7 cellular contexts compared by ENCODE assay signal in the genomic region with DNA sequence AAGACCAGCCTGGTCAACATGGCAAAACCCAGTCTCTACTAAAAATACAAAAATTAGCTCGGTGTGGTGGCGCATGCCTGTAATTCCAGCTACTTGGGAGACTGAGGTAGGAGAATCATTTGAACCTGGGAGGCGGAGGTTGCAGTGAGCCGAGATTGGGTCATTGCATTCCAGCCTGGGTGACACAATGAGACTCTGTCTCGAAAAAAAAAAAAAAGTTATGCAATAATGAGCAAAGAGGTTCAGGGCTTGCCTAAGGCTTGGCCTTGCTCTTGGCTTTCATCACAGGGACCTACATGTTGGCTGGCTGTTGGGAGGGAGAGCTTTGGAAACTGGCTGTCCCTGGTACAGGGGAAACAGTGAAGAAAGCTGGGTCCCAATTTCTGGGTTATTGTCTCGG. TPM values are rescaled to one million over a fixed set of nuclear protein-coding genes. Genes with fewer than 3 reads are reported as not detected.
A peak's percentile ranks its signal among the peaks of the same experiment; 100 is the strongest.
DNase-seq lines count a peak whose midpoint lies in the region; TF ChIP-seq lines count a peak whose summit lies in the region.
"Not testable (repeated sequence)": the region's sequence is repeated elsewhere in the genome, so short reads cannot be mapped to it uniquely, and the experiment has no call there.

No MANE protein-coding gene starts in this region.

- H2AK5ac ChIP-seq in trophoblast cell (ENCODE audit: low read length): not testable (repeated sequence)

- not testable (repeated sequence) for H3K79me1 ChIP-seq in trophoblast cell (ENCODE audit: low read length)

- H2BK12ac ChIP-seq in trophoblast cell (ENCODE audit: low read length): not testable (repeated sequence)

- not testable (repeated sequence) for TF ChIP-seq POLR2A in breast epithelium (IDR thresholded peaks at IDR 0.05)

- H2BK5ac ChIP-seq in trophoblast cell (ENCODE audit: low read depth, low read length, poor library complexity): not testable (repeated sequence)

- not testable (repeated sequence) for H3K14ac ChIP-seq in trophoblast cell (ENCODE audit: low read length)

- H4K91ac ChIP-seq in trophoblast cell (ENCODE audit: low read depth, low read length): not testable (repeated sequence)

- TF ChIP-seq EP300 in Ishikawa (IDR thresholded peaks at IDR 0.05; ENCODE audit: borderline replicate concordance): not testable (repeated sequence)

- not testable (repeated sequence) for H4K20me1 ChIP-seq in BLaER1 treated with 17β-estradiol and CSF1 and Interleukin-3, amounts not matched to agents 10 nM and 100 nM; hepatocyte (ENCODE audit: insufficient read depth, poor library complexity, severe bottlenecking)

- not testable (repeated sequence) for H3K4me3 ChIP-seq in BLaER1 treated with 17β-estradiol and CSF1 and Interleukin-3, amounts not matched to agents 10 nM and 100 nM; breast epithelium; hepatocyte; trophoblast cell (ENCODE audit: low read depth, low read length)

- not testable (repeated sequence) for H4K8ac ChIP-seq in trophoblast cell (ENCODE audit: low read depth, low read length)

- not testable (repeated sequence) for H3K9me2 ChIP-seq in hepatocyte (replicated peaks; ENCODE audit: insufficient read depth)

- peaks cover 0 to 20% (median 0%) of the 10 kb centered on the region in 11 experiments; a peak in 9 of 22 replicates for H3K36me3 ChIP-seq in BLaER1 treated with 17β-estradiol and CSF1 and Interleukin-3, amounts not matched to agents 10 nM and 100 nM
- not testable (repeated sequence) for H3K36me3 ChIP-seq in breast epithelium; hepatocyte (replicated peaks; ENCODE audit: insufficient read depth, low read depth); trophoblast cell (ENCODE audit: control insufficient read depth in 1 of 2, insufficient read depth in 2 of 2, low read length in 2 of 2)

- H2BK120ac ChIP-seq in trophoblast cell (ENCODE audit: insufficient read depth, low read length, poor library complexity): not testable (repeated sequence)

- H4K12ac ChIP-seq in trophoblast cell (ENCODE audit: low read depth, low read length): not testable (repeated sequence)

- H3K79me2 ChIP-seq in hepatocyte; trophoblast cell (ENCODE audit: control insufficient read depth, insufficient read depth, low read length, poor library complexity): not testable (repeated sequence)

- DNase-seq in SIG-M5 (lab: John Stamatoyannopoulos, UW) (peak; percentile 83), breast epithelium (ENCODE audit: low spot score in 2 of 2) (peak in 1 of 2 donors; percentile 74), fibroblast of peridontal ligament (ENCODE audit: extremely low read depth) (peak; percentile 55), hepatocyte (ENCODE audit: low spot score) (peak; percentile 40), trophoblast cell (peak; percentile 82 to 94)

- not testable (repeated sequence) for TF ChIP-seq RAD21 in Ishikawa (IDR thresholded peaks at IDR 0.05; ENCODE audit: low read depth)

- not testable (repeated sequence) for H3K18ac ChIP-seq in trophoblast cell (ENCODE audit: low read length)

- peaks cover 50 to 75% (median 66%) of the 10 kb centered on the region in 10 experiments for H3K4me1 ChIP-seq in BLaER1 treated with 17β-estradiol and CSF1 and Interleukin-3, amounts not matched to agents 10 nM and 100 nM
- H3K4me1 ChIP-seq in breast epithelium; hepatocyte (ENCODE audit: insufficient read depth); trophoblast cell (ENCODE audit: control insufficient read depth in 1 of 2, insufficient read depth in 2 of 2, low read length in 2 of 2): not testable (repeated sequence)

- peak overlapping the region; percentile 68 to 82 (median 75); a peak in 21 of 22 replicates for H3K4me2 ChIP-seq in BLaER1 treated with 17β-estradiol and CSF1 and Interleukin-3, amounts not matched to agents 10 nM and 100 nM
- H3K4me2 ChIP-seq in hepatocyte; trophoblast cell (ENCODE audit: low read length): not testable (repeated sequence)

- H3K23ac ChIP-seq in trophoblast cell (ENCODE audit: low read length): not testable (repeated sequence)

- not testable (repeated sequence) for H3K27me3 ChIP-seq in BLaER1 treated with 17β-estradiol and CSF1 and Interleukin-3, amounts not matched to agents 10 nM and 100 nM; breast epithelium; hepatocyte; trophoblast cell (ENCODE audit: insufficient read depth, low read length)

- not testable (repeated sequence) for H3K4ac ChIP-seq in trophoblast cell (ENCODE audit: low read depth, low read length)

- intact Hi-C loops in breast epithelium (cut with DNase I; ENCODE audit: low total_unique reads): not testable (repeated sequence)

- not testable (repeated sequence) for TF ChIP-seq CTCF in breast epithelium (IDR thresholded peaks at IDR 0.05); hepatocyte (IDR thresholded peaks at IDR 0.05; ENCODE audit: poor library complexity)

- peak overlapping the region in 9 of 11 experiments; percentile 75 to 95 (median 89); a peak in 18 of 22 replicates for H3K27ac ChIP-seq in BLaER1 treated with 17β-estradiol and CSF1 and Interleukin-3, amounts not matched to agents 10 nM and 100 nM
- H3K27ac ChIP-seq in breast epithelium: peak overlapping the region; percentile 51 to 78
- not testable (repeated sequence) for H3K27ac ChIP-seq in hepatocyte; trophoblast cell (ENCODE audit: low read depth, low read length)

- not testable (repeated sequence) for H2AFZ ChIP-seq in hepatocyte; trophoblast cell (ENCODE audit: insufficient read depth, low read length, poor library complexity)

- not testable (repeated sequence) for H3K9me3 ChIP-seq in BLaER1 treated with 17β-estradiol and CSF1 and Interleukin-3, amounts not matched to agents 10 nM and 100 nM (replicated peaks in 1 of 11); breast epithelium; hepatocyte (ENCODE audit: low read depth); trophoblast cell (ENCODE audit: insufficient read depth, low read depth, low read length)

- peak overlapping the region in 8 of 11 experiments; percentile 53 to 83 (median 80); a peak in 9 of 22 replicates for H3K9ac ChIP-seq in BLaER1 treated with 17β-estradiol and CSF1 and Interleukin-3, amounts not matched to agents 10 nM and 100 nM
- H3K9ac ChIP-seq in trophoblast cell (ENCODE audit: low read length): not testable (repeated sequence)

- WGBS in hepatocyte (ENCODE audit: low lambda C conversion rate, missing lambda C conversion rate): 82% methylated on average over 6 of the region's 6 CpGs
- WGBS in trophoblast cell (ENCODE audit: extremely low coverage, insufficient coverage, insufficient read length): no CpG with 5 or more reads among the region's 6 CpGs

TF ChIP-seq in Ishikawa, 13 proteins besides CTCF, POLR2A, EP300 and RAD21:
- peak; percentile 60 for TF ChIP-seq CEBPB (IDR thresholded peaks at IDR 0.05)
TF ChIP-seq in Ishikawa: peak in this region for 1; not testable (repeated sequence) for 12.

RNA-seq across cellular contexts. Expression of a gene that starts 19.8 kb away (rescaled TPM):
- total RNA-seq in breast epithelium: 10 to 100 TPM in 2 of 3 donors, 1 to 10 TPM in 1; 9.2 to 31.2 (median 10.8) TPM
- 0.30 and 1.4 TPM in 2 replicates for total RNA-seq in hepatocyte
- polyA plus RNA-seq in hepatocyte: 1.2 and 2.9 TPM in 2 replicates
- 2.4 and 2.8 TPM in 2 replicates for polyA plus RNA-seq in trophoblast cell (2013)

RNA-seq across cellular contexts. Expression of a gene that starts 40.2 kb away (rescaled TPM):
- total RNA-seq in breast epithelium: 10 to 100 TPM in 2 of 3 donors, 1 to 10 TPM in 1; 6.6 to 13.3 (median 13.2) TPM
- 6.7 and 12.2 TPM in 2 replicates for total RNA-seq in hepatocyte
- 7.6 and 10.5 TPM in 2 replicates for polyA plus RNA-seq in hepatocyte
- polyA plus RNA-seq in trophoblast cell (2013): 4.2 and 4.3 TPM in 2 replicates

RNA-seq across cellular contexts. Expression of a gene that starts 53.6 kb away (rescaled TPM):
- 10 to 100 TPM; 21.3 to 35.6 (median 33.4) TPM for total RNA-seq in breast epithelium
- 17.1 and 19.2 TPM in 2 replicates for total RNA-seq in hepatocyte
- 13.5 and 14.5 TPM in 2 replicates for polyA plus RNA-seq in hepatocyte
- polyA plus RNA-seq in trophoblast cell (2013): 108 and 114 TPM in 2 replicates
